ENCODE assay signal across 1 cellular context in the genomic region with DNA sequence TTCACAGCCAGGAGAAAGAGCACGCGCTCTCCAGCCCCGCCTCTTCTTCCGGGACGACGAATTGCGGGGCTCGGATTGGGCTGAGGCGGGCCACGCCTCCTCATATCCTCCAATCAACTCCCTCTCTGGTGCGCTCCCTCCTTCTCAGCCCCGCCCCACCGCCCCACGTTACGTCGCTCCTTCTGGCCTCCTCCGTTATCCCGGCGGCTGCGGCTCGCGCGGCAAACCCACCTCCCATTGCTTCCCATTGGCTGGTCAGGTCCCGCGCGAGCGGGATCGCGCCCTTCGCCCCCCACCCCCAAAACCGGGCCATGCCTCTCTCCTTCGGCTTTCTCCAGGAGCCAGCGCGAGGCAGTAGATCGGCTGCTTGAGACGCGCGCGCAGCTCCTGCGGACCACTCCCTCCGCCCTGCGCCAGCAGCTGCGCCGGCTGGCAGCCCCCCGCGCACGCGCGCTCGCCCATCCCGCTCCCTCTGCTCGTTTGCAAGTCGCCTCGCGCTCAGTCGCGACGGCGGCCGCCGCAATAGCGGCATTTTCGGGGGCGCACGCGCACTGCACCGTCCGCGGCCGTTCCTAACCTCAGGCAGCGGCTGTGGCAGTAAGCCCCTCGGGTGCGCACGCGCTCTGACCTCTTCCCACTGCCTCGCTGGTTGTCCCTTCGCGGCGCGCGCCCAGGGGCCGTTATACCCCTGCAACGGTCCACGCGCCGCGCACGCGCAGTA.
A peak's percentile ranks its signal among the peaks of the same experiment; 100 is the strongest.
TF ChIP-seq lines count a peak whose summit lies in the region.

No MANE protein-coding gene starts in this region.

TF ChIP-seq in K562, 482 proteins besides CTCF, POLR2A, EP300 and RAD21 (continued from another document and continues in another):
- TF ChIP-seq, protein P1, sequence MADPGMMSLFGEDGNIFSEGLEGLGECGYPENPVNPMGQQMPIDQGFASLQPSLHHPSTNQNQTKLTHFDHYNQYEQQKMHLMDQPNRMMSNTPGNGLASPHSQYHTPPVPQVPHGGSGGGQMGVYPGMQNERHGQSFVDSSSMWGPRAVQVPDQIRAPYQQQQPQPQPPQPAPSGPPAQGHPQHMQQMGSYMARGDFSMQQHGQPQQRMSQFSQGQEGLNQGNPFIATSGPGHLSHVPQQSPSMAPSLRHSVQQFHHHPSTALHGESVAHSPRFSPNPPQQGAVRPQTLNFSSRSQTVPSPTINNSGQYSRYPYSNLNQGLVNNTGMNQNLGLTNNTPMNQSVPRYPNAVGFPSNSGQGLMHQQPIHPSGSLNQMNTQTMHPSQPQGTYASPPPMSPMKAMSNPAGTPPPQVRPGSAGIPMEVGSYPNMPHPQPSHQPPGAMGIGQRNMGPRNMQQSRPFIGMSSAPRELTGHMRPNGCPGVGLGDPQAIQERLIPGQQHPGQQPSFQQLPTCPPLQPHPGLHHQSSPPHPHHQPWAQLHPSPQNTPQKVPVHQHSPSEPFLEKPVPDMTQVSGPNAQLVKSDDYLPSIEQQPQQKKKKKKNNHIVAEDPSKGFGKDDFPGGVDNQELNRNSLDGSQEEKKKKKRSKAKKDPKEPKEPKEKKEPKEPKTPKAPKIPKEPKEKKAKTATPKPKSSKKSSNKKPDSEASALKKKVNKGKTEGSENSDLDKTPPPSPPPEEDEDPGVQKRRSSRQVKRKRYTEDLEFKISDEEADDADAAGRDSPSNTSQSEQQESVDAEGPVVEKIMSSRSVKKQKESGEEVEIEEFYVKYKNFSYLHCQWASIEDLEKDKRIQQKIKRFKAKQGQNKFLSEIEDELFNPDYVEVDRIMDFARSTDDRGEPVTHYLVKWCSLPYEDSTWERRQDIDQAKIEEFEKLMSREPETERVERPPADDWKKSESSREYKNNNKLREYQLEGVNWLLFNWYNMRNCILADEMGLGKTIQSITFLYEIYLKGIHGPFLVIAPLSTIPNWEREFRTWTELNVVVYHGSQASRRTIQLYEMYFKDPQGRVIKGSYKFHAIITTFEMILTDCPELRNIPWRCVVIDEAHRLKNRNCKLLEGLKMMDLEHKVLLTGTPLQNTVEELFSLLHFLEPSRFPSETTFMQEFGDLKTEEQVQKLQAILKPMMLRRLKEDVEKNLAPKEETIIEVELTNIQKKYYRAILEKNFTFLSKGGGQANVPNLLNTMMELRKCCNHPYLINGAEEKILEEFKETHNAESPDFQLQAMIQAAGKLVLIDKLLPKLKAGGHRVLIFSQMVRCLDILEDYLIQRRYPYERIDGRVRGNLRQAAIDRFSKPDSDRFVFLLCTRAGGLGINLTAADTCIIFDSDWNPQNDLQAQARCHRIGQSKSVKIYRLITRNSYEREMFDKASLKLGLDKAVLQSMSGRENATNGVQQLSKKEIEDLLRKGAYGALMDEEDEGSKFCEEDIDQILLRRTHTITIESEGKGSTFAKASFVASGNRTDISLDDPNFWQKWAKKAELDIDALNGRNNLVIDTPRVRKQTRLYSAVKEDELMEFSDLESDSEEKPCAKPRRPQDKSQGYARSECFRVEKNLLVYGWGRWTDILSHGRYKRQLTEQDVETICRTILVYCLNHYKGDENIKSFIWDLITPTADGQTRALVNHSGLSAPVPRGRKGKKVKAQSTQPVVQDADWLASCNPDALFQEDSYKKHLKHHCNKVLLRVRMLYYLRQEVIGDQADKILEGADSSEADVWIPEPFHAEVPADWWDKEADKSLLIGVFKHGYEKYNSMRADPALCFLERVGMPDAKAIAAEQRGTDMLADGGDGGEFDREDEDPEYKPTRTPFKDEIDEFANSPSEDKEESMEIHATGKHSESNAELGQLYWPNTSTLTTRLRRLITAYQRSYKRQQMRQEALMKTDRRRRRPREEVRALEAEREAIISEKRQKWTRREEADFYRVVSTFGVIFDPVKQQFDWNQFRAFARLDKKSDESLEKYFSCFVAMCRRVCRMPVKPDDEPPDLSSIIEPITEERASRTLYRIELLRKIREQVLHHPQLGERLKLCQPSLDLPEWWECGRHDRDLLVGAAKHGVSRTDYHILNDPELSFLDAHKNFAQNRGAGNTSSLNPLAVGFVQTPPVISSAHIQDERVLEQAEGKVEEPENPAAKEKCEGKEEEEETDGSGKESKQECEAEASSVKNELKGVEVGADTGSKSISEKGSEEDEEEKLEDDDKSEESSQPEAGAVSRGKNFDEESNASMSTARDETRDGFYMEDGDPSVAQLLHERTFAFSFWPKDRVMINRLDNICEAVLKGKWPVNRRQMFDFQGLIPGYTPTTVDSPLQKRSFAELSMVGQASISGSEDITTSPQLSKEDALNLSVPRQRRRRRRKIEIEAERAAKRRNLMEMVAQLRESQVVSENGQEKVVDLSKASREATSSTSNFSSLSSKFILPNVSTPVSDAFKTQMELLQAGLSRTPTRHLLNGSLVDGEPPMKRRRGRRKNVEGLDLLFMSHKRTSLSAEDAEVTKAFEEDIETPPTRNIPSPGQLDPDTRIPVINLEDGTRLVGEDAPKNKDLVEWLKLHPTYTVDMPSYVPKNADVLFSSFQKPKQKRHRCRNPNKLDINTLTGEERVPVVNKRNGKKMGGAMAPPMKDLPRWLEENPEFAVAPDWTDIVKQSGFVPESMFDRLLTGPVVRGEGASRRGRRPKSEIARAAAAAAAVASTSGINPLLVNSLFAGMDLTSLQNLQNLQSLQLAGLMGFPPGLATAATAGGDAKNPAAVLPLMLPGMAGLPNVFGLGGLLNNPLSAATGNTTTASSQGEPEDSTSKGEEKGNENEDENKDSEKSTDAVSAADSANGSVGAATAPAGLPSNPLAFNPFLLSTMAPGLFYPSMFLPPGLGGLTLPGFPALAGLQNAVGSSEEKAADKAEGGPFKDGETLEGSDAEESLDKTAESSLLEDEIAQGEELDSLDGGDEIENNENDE (IDR thresholded peaks at IDR 0.05; ENCODE audit: low read depth, low read length): no peak
- TF ChIP-seq SNIP1 (IDR thresholded peaks at IDR 0.05; ENCODE audit: low read depth) (no peak), KLF13 (tag; IDR thresholded peaks at IDR 0.05; ENCODE audit: borderline replicate concordance, low read depth) (peak; percentile 56; the same call in 1 of the 2 replicates), TAF9B (IDR thresholded peaks at IDR 0.05; ENCODE audit: partially characterized antibody) (no peak), RBM15 (IDR thresholded peaks at IDR 0.05; ENCODE audit: insufficient read depth, low read length) (no peak), ZFP1 (CRISPR knock-in tag; IDR thresholded peaks at IDR 0.05) (no peak), PML (IDR thresholded peaks at IDR 0.05; ENCODE audit: low read length) (peak; percentile 82), ZNF3 (CRISPR knock-in tag; IDR thresholded peaks at IDR 0.05) (no peak), CHD2 (IDR thresholded peaks at IDR 0.05; ENCODE audit: low read depth, low read length) (peak; percentile 96), ZNF224 (CRISPR knock-in tag; IDR thresholded peaks at IDR 0.05) (peak; percentile 89), CBX1 (IDR thresholded peaks at IDR 0.05; ENCODE audit: low read depth) (peak; percentile 74; the same call in 1 of the 2 replicates), ZNF445 (CRISPR knock-in tag; IDR thresholded peaks at IDR 0.05; ENCODE audit: low read depth) (no peak), ZNF165 (CRISPR knock-in tag; IDR thresholded peaks at IDR 0.05; ENCODE audit: borderline replicate concordance) (no peak), KLF16 (IDR thresholded peaks at IDR 0.05) (no peak), RBM39 (optimal IDR thresholded peaks at IDR 0.05; ENCODE audit: low read depth, low read length) (no peak), ZNF311 (CRISPR knock-in tag; IDR thresholded peaks at IDR 0.05) (no peak), ZEB2 (IDR thresholded peaks at IDR 0.05) (no peak), HDAC6 (IDR thresholded peaks at IDR 0.05; ENCODE audit: low read depth, low read length) (no peak), CREBBP (IDR thresholded peaks at IDR 0.05; ENCODE audit: low read depth, low read length) (no peak), SMARCC2 (IDR thresholded peaks at IDR 0.05; ENCODE audit: low read depth) (no peak), EHMT2 (IDR thresholded peaks at IDR 0.05) (no peak), ZNF589 (CRISPR knock-in tag; IDR thresholded peaks at IDR 0.05; ENCODE audit: low read depth) (no peak)
- TF ChIP-seq, protein P2, sequence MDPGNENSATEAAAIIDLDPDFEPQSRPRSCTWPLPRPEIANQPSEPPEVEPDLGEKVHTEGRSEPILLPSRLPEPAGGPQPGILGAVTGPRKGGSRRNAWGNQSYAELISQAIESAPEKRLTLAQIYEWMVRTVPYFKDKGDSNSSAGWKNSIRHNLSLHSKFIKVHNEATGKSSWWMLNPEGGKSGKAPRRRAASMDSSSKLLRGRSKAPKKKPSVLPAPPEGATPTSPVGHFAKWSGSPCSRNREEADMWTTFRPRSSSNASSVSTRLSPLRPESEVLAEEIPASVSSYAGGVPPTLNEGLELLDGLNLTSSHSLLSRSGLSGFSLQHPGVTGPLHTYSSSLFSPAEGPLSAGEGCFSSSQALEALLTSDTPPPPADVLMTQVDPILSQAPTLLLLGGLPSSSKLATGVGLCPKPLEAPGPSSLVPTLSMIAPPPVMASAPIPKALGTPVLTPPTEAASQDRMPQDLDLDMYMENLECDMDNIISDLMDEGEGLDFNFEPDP (CRISPR knock-in tag; IDR thresholded peaks at IDR 0.05): peak; percentile 79; the same call in 1 of the 2 replicates
- TF ChIP-seq, protein P3, sequence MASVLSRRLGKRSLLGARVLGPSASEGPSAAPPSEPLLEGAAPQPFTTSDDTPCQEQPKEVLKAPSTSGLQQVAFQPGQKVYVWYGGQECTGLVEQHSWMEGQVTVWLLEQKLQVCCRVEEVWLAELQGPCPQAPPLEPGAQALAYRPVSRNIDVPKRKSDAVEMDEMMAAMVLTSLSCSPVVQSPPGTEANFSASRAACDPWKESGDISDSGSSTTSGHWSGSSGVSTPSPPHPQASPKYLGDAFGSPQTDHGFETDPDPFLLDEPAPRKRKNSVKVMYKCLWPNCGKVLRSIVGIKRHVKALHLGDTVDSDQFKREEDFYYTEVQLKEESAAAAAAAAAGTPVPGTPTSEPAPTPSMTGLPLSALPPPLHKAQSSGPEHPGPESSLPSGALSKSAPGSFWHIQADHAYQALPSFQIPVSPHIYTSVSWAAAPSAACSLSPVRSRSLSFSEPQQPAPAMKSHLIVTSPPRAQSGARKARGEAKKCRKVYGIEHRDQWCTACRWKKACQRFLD (CRISPR knock-in tag; IDR thresholded peaks at IDR 0.05): peak; percentile 55; the same call in 1 of the 2 replicates
- TF ChIP-seq, protein P4, sequence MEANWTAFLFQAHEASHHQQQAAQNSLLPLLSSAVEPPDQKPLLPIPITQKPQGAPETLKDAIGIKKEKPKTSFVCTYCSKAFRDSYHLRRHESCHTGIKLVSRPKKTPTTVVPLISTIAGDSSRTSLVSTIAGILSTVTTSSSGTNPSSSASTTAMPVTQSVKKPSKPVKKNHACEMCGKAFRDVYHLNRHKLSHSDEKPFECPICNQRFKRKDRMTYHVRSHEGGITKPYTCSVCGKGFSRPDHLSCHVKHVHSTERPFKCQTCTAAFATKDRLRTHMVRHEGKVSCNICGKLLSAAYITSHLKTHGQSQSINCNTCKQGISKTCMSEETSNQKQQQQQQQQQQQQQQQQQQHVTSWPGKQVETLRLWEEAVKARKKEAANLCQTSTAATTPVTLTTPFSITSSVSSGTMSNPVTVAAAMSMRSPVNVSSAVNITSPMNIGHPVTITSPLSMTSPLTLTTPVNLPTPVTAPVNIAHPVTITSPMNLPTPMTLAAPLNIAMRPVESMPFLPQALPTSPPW (CRISPR knock-in tag; IDR thresholded peaks at IDR 0.05): peak; percentile 86
- TF ChIP-seq, protein P5, sequence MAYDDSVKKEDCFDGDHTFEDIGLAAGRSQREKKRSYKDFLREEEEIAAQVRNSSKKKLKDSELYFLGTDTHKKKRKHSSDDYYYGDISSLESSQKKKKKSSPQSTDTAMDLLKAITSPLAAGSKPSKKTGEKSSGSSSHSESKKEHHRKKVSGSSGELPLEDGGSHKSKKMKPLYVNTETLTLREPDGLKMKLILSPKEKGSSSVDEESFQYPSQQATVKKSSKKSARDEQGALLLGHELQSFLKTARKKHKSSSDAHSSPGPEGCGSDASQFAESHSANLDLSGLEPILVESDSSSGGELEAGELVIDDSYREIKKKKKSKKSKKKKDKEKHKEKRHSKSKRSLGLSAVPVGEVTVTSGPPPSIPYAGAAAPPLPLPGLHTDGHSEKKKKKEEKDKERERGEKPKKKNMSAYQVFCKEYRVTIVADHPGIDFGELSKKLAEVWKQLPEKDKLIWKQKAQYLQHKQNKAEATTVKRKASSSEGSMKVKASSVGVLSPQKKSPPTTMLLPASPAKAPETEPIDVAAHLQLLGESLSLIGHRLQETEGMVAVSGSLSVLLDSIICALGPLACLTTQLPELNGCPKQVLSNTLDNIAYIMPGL (CRISPR knock-in tag; IDR thresholded peaks at IDR 0.05): peak; percentile 45; the same call in 1 of the 2 replicates
- TF ChIP-seq, protein P6, sequence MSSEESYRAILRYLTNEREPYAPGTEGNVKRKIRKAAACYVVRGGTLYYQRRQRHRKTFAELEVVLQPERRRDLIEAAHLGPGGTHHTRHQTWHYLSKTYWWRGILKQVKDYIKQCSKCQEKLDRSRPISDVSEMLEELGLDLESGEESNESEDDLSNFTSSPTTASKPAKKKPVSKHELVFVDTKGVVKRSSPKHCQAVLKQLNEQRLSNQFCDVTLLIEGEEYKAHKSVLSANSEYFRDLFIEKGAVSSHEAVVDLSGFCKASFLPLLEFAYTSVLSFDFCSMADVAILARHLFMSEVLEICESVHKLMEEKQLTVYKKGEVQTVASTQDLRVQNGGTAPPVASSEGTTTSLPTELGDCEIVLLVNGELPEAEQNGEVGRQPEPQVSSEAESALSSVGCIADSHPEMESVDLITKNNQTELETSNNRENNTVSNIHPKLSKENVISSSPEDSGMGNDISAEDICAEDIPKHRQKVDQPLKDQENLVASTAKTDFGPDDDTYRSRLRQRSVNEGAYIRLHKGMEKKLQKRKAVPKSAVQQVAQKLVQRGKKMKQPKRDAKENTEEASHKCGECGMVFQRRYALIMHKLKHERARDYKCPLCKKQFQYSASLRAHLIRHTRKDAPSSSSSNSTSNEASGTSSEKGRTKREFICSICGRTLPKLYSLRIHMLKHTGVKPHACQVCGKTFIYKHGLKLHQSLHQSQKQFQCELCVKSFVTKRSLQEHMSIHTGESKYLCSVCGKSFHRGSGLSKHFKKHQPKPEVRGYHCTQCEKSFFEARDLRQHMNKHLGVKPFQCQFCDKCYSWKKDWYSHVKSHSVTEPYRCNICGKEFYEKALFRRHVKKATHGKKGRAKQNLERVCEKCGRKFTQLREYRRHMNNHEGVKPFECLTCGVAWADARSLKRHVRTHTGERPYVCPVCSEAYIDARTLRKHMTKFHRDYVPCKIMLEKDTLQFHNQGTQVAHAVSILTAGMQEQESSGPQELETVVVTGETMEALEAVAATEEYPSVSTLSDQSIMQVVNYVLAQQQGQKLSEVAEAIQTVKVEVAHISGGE (CRISPR knock-in tag; IDR thresholded peaks at IDR 0.05): peak in 1 of 3 experiments; percentile 57; a peak in 1 of 6 replicates
- TF ChIP-seq, protein P7, sequence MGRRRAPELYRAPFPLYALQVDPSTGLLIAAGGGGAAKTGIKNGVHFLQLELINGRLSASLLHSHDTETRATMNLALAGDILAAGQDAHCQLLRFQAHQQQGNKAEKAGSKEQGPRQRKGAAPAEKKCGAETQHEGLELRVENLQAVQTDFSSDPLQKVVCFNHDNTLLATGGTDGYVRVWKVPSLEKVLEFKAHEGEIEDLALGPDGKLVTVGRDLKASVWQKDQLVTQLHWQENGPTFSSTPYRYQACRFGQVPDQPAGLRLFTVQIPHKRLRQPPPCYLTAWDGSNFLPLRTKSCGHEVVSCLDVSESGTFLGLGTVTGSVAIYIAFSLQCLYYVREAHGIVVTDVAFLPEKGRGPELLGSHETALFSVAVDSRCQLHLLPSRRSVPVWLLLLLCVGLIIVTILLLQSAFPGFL (CRISPR knock-in tag; IDR thresholded peaks at IDR 0.05): peak; percentile 95
